In the genomic region with DNA sequence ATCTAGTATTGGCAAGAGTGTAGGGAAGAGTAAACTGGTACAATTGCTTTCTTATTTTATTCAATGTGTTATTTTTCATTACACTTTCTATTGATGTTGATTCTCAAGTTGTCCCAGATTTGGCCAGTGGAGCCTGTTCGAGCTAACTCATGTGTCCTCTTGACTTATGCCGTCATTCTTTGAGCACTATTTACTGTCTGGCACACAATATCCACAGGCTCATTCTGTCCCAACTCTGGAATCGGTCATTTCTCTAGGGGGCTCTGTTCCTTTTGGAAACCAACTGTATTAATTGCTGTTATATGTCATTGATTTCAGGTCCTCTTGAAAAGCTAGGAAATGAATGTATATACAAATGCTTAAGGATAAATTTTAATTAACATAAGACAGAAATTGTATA, we compare ENCODE assay signal across 23 cellular contexts. TPM values are rescaled to one million over a fixed set of nuclear protein-coding genes. Genes with fewer than 3 reads are reported as not detected.
DNase-seq lines count a peak whose midpoint lies in the region; ATAC-seq, FAIRE-seq and TF ChIP-seq lines count a peak whose summit lies in the region.
"Had no signal": no experiment of that assay in that cellular context is flagged by ENCODE, and none has a peak within 500 bp of the region (broad histone marks: within the 10 kb centered on the region; RNA-seq: fewer than 3 reads in every experiment).

No MANE protein-coding gene starts in this region.

- FAIRE-seq in K562 (lab: Jason Lieb, UNC) (peak; percentile 40), urothelium cell line (lab: Jason Lieb, UNC) (no peak)
- FAIRE-seq: D721Med, GM12878, GM18507 had no signal

- WGBS in K562 (ENCODE audit: insufficient coverage, low coverage, missing lambda C conversion rate): 28% methylated on average over 3 of the region's 3 CpGs
- WGBS in right cardiac atrium: 29% methylated on average over 3 of the region's 3 CpGs

- H4K20me1 ChIP-seq in K562 (replicated peaks; ENCODE audit: control insufficient read depth, insufficient read depth, low read length): no peaks in the 10 kb centered on the region
- H4K20me1 ChIP-seq: BLaER1 had no signal

- peak overlapping the region; percentile 35 for H2AFZ ChIP-seq in K562 (ENCODE audit: low read depth, low read length)
- H2AFZ ChIP-seq: PC-9 had no signal

- H3K4me1 ChIP-seq in K562 (replicated peaks in 1 of 2; ENCODE audit: control insufficient read depth in 2 of 2, insufficient read depth in 2 of 2, low read length in 2 of 2) (peaks cover 0 to 4% of the 10 kb centered on the region in 2 experiments; a peak in 1 of 5 replicates), right cardiac atrium (ENCODE audit: control insufficient read depth, insufficient read depth, low read length) (no peaks in the 10 kb centered on the region), subcutaneous abdominal adipose tissue (ENCODE audit: control insufficient read depth in 5 of 5, insufficient read depth in 5 of 5, low read length in 5 of 5) (peaks cover 0 to 17% (median 7%) of the 10 kb centered on the region in 5 donors)
- H3K4me1 ChIP-seq: BLaER1 had no signal

- TF ChIP-seq RAD21 in K562 (CRISPR knock-in tag; conservative IDR thresholded peaks at IDR 0.05 in 1 of 2, IDR thresholded peaks at IDR 0.05 in 1 of 2): no peak

- no peak for DNase-seq in Right ventricle myocardium inferior (ENCODE audit: missing footprints)
- no peak for DNase-seq in cardiac septum (ENCODE audit: low spot score)
- no peak for DNase-seq in K562 (ENCODE audit: extremely low read depth in 1 of 4, low spot score in 3 of 4)
- no peak for DNase-seq in right cardiac atrium
- no peak for DNase-seq in urothelium cell line (ENCODE audit: low spot score)
- no peak for DNase-seq in NCI-H1436 (lab: John Stamatoyannopoulos, UW)
- DNase-seq: 8988T; CD8-positive, alpha-beta memory T cell; DND-41; GDM1; GOT3; NCI-H1048; NCI-H146; NCI-H2081; NCI-H524; PC-9 had no signal

- no peak overlapping the region for H3K4me3 ChIP-seq in K562
- no peak overlapping the region for H3K4me3 ChIP-seq in right cardiac atrium (ENCODE audit: low read length)
- H3K4me3 ChIP-seq in subcutaneous abdominal adipose tissue (ENCODE audit: low read depth in 1 of 5, low read length in 5 of 5): no peak overlapping the region
- H3K4me3 ChIP-seq: BLaER1, GM12878, PC-9 had no signal

- no peak for TF ChIP-seq POLR2A in K562 (conservative IDR thresholded peaks at IDR 0.05)

- no peak for TF ChIP-seq EP300 in K562 (IDR thresholded peaks at IDR 0.05; ENCODE audit: low read length)

- H3K4me2 ChIP-seq in K562 (ENCODE audit: insufficient read depth, low read length): no peak overlapping the region
- H3K4me2 ChIP-seq: BLaER1, KMS-11, PC-9 had no signal

- no peaks in the 10 kb centered on the region for H3K9me1 ChIP-seq in K562 (ENCODE audit: control insufficient read depth, insufficient read depth, low read length)

- H3K79me2 ChIP-seq in K562 (ENCODE audit: control insufficient read depth, insufficient read depth, low read length): no peaks in the 10 kb centered on the region

- ATAC-seq in Right ventricle myocardium inferior: peak; percentile 86
- peak; percentile 77 for ATAC-seq in K562
- peak; percentile 67 to 86 for ATAC-seq in right cardiac atrium
- no peak for ATAC-seq in HG03521 (IDR thresholded peaks at IDR 0.05; ENCODE audit: unreplicated experiment)
- ATAC-seq: GM12878 had no signal

- no TSS peak for BruUV-seq in K562 (replicated peaks; lab: Mats Ljungman, UMichigan)

- no peaks in the 10 kb centered on the region for H3K27me3 ChIP-seq in K562 (ENCODE audit: control insufficient read depth in 2 of 2, insufficient read depth in 2 of 2, low read length in 2 of 2)
- H3K27me3 ChIP-seq in right cardiac atrium (ENCODE audit: control insufficient read depth, insufficient read depth): no peaks in the 10 kb centered on the region
- no peaks in the 10 kb centered on the region for H3K27me3 ChIP-seq in subcutaneous abdominal adipose tissue (ENCODE audit: control insufficient read depth in 5 of 5, insufficient read depth in 4 of 5, low read length in 5 of 5)
- H3K27me3 ChIP-seq: BLaER1 had no signal

- no peak overlapping the region for H3K27ac ChIP-seq in K562 (ENCODE audit: extremely low read depth, low read depth, low read length)
- H3K27ac ChIP-seq in right cardiac atrium (ENCODE audit: low read length): no peak overlapping the region
- H3K27ac ChIP-seq in subcutaneous abdominal adipose tissue (ENCODE audit: low read depth, low read length): peak overlapping the region; percentile 18
- H3K27ac ChIP-seq: BLaER1, KMS-11, PC-9 had no signal

- in situ Hi-C loops in K562 (cut with MboI): no loop called here

- TF ChIP-seq CTCF in K562 (IDR thresholded peaks at IDR 0.05 in 2 of 3, conservative IDR thresholded peaks at IDR 0.05 in 1 of 3; ENCODE audit: insufficient read depth in 2 of 3, low read depth in 1 of 3, low read length in 3 of 3): no peak

- H3K9ac ChIP-seq in K562 (ENCODE audit: insufficient read depth in 1 of 2, low read depth in 2 of 2, low read length in 2 of 2) (no peak overlapping the region), subcutaneous abdominal adipose tissue (ENCODE audit: low read length in 5 of 5) (no peak overlapping the region)
- H3K9ac ChIP-seq: BLaER1, KMS-11 had no signal

- intact Hi-C loops in Right ventricle myocardium inferior (cut with DNase I): no loop called here
- intact Hi-C loops in cardiac septum (cut with DNase I): no loop called here
- intact Hi-C loops in K562 (cut with micrococcal nuclease): no loop called here
- intact Hi-C loops in right cardiac atrium (cut with DNase I): no loop called here

- H3K9me3 ChIP-seq in K562 (replicated peaks; ENCODE audit: control insufficient read depth, insufficient read depth, low read depth, low read length) (no peaks in the 10 kb centered on the region), right cardiac atrium (ENCODE audit: control insufficient read depth, low read length) (no peaks in the 10 kb centered on the region), subcutaneous abdominal adipose tissue (ENCODE audit: control insufficient read depth in 5 of 5, low read length in 5 of 5) (no peaks in the 10 kb centered on the region)

- CTCF ChIA-PET in K562 (lab: Yijun Ruan, JAX; ENCODE audit: low intra/inter-chr PET ratio): no interaction called here

- no peaks in the 10 kb centered on the region for H3K36me3 ChIP-seq in K562 (ENCODE audit: control insufficient read depth, insufficient read depth, low read length)
- no peaks in the 10 kb centered on the region for H3K36me3 ChIP-seq in subcutaneous abdominal adipose tissue (ENCODE audit: control insufficient read depth in 5 of 5, insufficient read depth in 5 of 5, low read length in 5 of 5)
- H3K36me3 ChIP-seq: BLaER1 had no signal

- POLR2A ChIA-PET in K562 (lab: Yijun Ruan, JAX): interaction anchor here (1.2 to 1.3 kb wide), 2 partner anchors 11 to 15 kb away, joined by 3 to 4 read pairs; no protein-coding TSS in a partner anchor

TF ChIP-seq in K562, 482 proteins besides CTCF, POLR2A, EP300 and RAD21 (continues in another document):
- TF ChIP-seq ZC3H4 (CRISPR knock-in tag; IDR thresholded peaks at IDR 0.05; ENCODE audit: borderline replicate concordance): no peak
- no peak for TF ChIP-seq ESRRA (IDR thresholded peaks at IDR 0.05; ENCODE audit: borderline replicate concordance, low read depth)
- TF ChIP-seq SAFB (IDR thresholded peaks at IDR 0.05; ENCODE audit: borderline replicate concordance, low read depth, low read length): no peak
- TF ChIP-seq ZNF263 (CRISPR knock-in tag; IDR thresholded peaks at IDR 0.05; ENCODE audit: borderline replicate concordance): no peak

RNA-seq across cellular contexts. Expression of a gene that starts 22.4 kb away (rescaled TPM):
- total RNA-seq in Right ventricle myocardium inferior (79.2 TPM), cardiac septum (115 TPM), K562 (2014; rRNA removed) (346 and 402 TPM in 2 replicates), K562 (2014; rRNA removed; fragmentation: Illumina TruSeq; extraction: Trizol) (477 and 544 TPM in 2 replicates), K562 (2015; rRNA removed; fragmentation: Illumina TruSeq; extraction: Trizol) (480 and 510 TPM in 2 replicates), K562 (2021) (341 and 367 TPM in 2 replicates), right cardiac atrium (100 to 1,000 TPM in 2 of 4 donors, 10 to 100 TPM in 2; 91.9 to 130 (median 105) TPM)
- 205 and 671 TPM in 2 replicates for total RNA-seq in K562 (2011; cell fraction: chromatin; rRNA removed; ENCODE audit: low replicate concordance)
- total RNA-seq in K562 (2011; cell fraction: nucleolus; rRNA removed): 112 and 137 TPM in 2 replicates
- total RNA-seq in K562 (2011; cell fraction: nucleoplasm; rRNA removed): 370 and 701 TPM in 2 replicates
- polyA plus RNA-seq in K562 (2011; rRNA removed) (135 and 164 TPM in 2 replicates), K562 (2014; fragmentation: Illumina TruSeq; extraction: Trizol) (501 and 562 TPM in 2 replicates), K562 (2014; fragmentation: Nextera tagmentation; extraction: Ambion mirVana) (10 to 100 TPM; 69.7 to 73.4 TPM), K562 (2014; rRNA removed) (266 and 399 TPM in 2 replicates), right cardiac atrium (101 TPM)
- polyA plus RNA-seq in K562 (2011; cell fraction: cytosol; rRNA removed): 48.2 and 57.6 TPM in 2 replicates
- polyA plus RNA-seq in K562 (2011; cell fraction: nucleus; rRNA removed): 222 and 300 TPM in 2 replicates
- 216 and 359 TPM in 2 replicates for polyA plus RNA-seq in K562 (2012)
- 261 and 336 TPM in 2 replicates for polyA minus RNA-seq in K562 (2011; rRNA and poly(A)+ RNA removed)
- polyA minus RNA-seq in K562 (2011; cell fraction: cytosol; rRNA and poly(A)+ RNA removed): 91.0 and 96.7 TPM in 2 replicates
- polyA minus RNA-seq in K562 (2011; cell fraction: nucleus; rRNA and poly(A)+ RNA removed): 163 and 287 TPM in 2 replicates

RNA-seq across cellular contexts. Expression of a gene that starts 53.2 kb away (rescaled TPM):
- total RNA-seq in Right ventricle myocardium inferior (27.7 TPM), cardiac septum (36.1 TPM), K562 (2014; rRNA removed) (42.5 and 43.7 TPM in 2 replicates), K562 (2014; rRNA removed; fragmentation: Illumina TruSeq; extraction: Trizol) (72.0 and 86.8 TPM in 2 replicates), K562 (2015; rRNA removed; fragmentation: Illumina TruSeq; extraction: Trizol) (61.3 and 63.3 TPM in 2 replicates), K562 (2021) (77.2 and 85.0 TPM in 2 replicates), right cardiac atrium (10 to 100 TPM; 34.5 to 42.9 (median 36.7) TPM)
- 45.4 and 172 TPM in 2 replicates for total RNA-seq in K562 (2011; cell fraction: chromatin; rRNA removed; ENCODE audit: low replicate concordance)
- 21.7 and 37.4 TPM in 2 replicates for total RNA-seq in K562 (2011; cell fraction: nucleolus; rRNA removed)
- total RNA-seq in K562 (2011; cell fraction: nucleoplasm; rRNA removed): 46.6 and 51.5 TPM in 2 replicates
- polyA plus RNA-seq in K562 (2011; rRNA removed) (58.4 and 68.0 TPM in 2 replicates), K562 (2014; fragmentation: Illumina TruSeq; extraction: Trizol) (57.0 and 68.7 TPM in 2 replicates), K562 (2014; fragmentation: Nextera tagmentation; extraction: Ambion mirVana) (10 to 100 TPM; 15.2 to 19.1 TPM), K562 (2014; rRNA removed) (35.7 and 45.0 TPM in 2 replicates), right cardiac atrium (7.4 TPM)
- 14.8 and 31.2 TPM in 2 replicates for polyA plus RNA-seq in K562 (2011; cell fraction: cytosol; rRNA removed)
- 25.3 and 39.9 TPM in 2 replicates for polyA plus RNA-seq in K562 (2011; cell fraction: nucleus; rRNA removed)
- 33.8 and 41.6 TPM in 2 replicates for polyA plus RNA-seq in K562 (2012)
- polyA minus RNA-seq in K562 (2011; rRNA and poly(A)+ RNA removed): 142 and 182 TPM in 2 replicates
- polyA minus RNA-seq in K562 (2011; cell fraction: cytosol; rRNA and poly(A)+ RNA removed): 48.1 and 61.0 TPM in 2 replicates
- polyA minus RNA-seq in K562 (2011; cell fraction: nucleus; rRNA and poly(A)+ RNA removed): 29.5 and 68.4 TPM in 2 replicates
